8 cellular contexts compared by ENCODE assay signal in the genomic region with DNA sequence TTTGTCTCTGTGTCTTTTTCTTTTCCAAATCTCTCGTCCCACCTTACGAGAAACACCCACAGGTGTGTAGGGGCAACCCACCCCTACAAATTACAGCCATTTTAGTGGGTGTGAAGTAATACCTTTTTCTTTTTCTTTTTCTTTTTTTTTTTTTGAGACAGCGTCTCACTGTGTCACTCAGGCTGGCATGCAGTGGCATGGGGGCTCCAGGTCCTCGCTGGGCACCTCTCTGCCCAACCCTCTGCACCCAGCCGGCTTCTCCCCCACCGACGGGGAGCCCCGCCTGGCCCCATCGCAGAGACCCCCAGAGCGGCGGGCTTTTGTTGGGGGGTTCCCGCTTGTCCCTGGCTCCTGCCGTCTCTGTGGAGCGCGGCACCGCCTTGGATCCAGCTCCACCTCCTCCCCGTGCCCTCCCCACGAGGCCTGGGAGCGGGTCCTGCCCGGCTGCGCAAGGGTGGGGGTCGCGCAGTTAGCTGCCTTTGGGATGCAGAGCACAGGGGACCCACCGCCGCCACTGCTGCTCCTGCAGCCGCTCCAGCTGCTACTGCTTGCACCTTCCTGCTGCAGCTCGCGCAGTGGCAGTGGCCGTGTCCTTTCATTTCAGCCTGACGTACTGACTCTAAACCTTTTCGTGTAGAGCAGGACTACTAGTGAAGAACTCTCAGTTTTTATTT. TPM values are rescaled to one million over a fixed set of nuclear protein-coding genes. Genes with fewer than 3 reads are reported as not detected.
A peak's percentile ranks its signal among the peaks of the same experiment; 100 is the strongest.
DNase-seq lines count a peak whose midpoint lies in the region; TF ChIP-seq lines count a peak whose summit lies in the region.

No MANE protein-coding gene starts in this region.

- H3K4me3 ChIP-seq in HEK293 (ENCODE audit: low read depth, low read length) = peak overlapping the region; percentile 48
- peak overlapping the region; percentile 72 for H3K4me3 ChIP-seq in coronary artery
- peak overlapping the region; percentile 25 for H3K4me3 ChIP-seq in mesodermal cell (ENCODE audit: extremely low read depth, insufficient read depth, low read length, poor library complexity, severe bottlenecking)
- peak overlapping the region; percentile 34 to 45 for H3K4me3 ChIP-seq in tibial artery

- no peaks in the 10 kb centered on the region for H3K9me3 ChIP-seq in HEK293 (ENCODE audit: control insufficient read depth, insufficient read depth, low read depth, low read length)
- peaks cover 14% of the 10 kb centered on the region for H3K9me3 ChIP-seq in mesodermal cell (ENCODE audit: control insufficient read depth, low read length)
- H3K9me3 ChIP-seq in tibial artery = peaks cover 5 to 17% (median 14%) of the 10 kb centered on the region in 3 donors

- peaks cover 32% of the 10 kb centered on the region for H3K9me3 Mint-ChIP-seq in T-helper 1 cell treated with Interleukin-12 subunit alpha and Interleukin-12 subunit beta and Interleukin-4 antibody, amounts not matched to agents 30 μg/mL and 1 μg/mL, for 36 hours

- H3K27ac ChIP-seq in HEK293 (ENCODE audit: extremely low read depth, low read depth, low read length) = no peak overlapping the region
- no peak overlapping the region for H3K27ac ChIP-seq in coronary artery
- no peak overlapping the region for H3K27ac ChIP-seq in mesodermal cell (ENCODE audit: low read depth, low read length, severe bottlenecking)
- no peak overlapping the region for H3K27ac ChIP-seq in tibial artery

- CTCF ChIA-PET in HEK293 (lab: Yijun Ruan, JAX) = interaction anchor here (0.7 to 1.0 kb wide), 2 partner anchors 8 to 582 kb away, joined by 3 read pairs; no protein-coding TSS in a partner anchor

- POLR2A ChIA-PET in HEK293 (lab: Yijun Ruan, JAX) = interaction anchor here (0.6 kb wide), 1 partner anchor 22 kb away, joined by 3 read pairs; no protein-coding TSS in a partner anchor

- peaks cover 4% of the 10 kb centered on the region for H3K4me1 Mint-ChIP-seq in T-helper 1 cell treated with Interleukin-12 subunit alpha and Interleukin-12 subunit beta and Interleukin-4 antibody, amounts not matched to agents 30 μg/mL and 1 μg/mL, for 36 hours (ENCODE audit: low read depth)

- WGBS in mesodermal cell (ENCODE audit: insufficient coverage in 2 of 2), 2 experiments = 11 to 15% methylated on average over 21 to 26 of the region's 31 CpGs

- DNase-seq in DMS53 (lab: John Stamatoyannopoulos, UW) = peak; percentile 73
- DNase-seq in coronary artery (ENCODE audit: low spot score) = no peak
- DNase-seq in tibial artery = no peak
- no peak for DNase-seq in GM10266 (ENCODE audit: extremely low spot score)
- no peak for DNase-seq in DMS153 (lab: John Stamatoyannopoulos, UW)

- H3K4me3 Mint-ChIP-seq in T-helper 1 cell treated with Interleukin-12 subunit alpha and Interleukin-12 subunit beta and Interleukin-4 antibody, amounts not matched to agents 30 μg/mL and 1 μg/mL, for 36 hours = peak overlapping the region; percentile 48

- peaks cover 10% of the 10 kb centered on the region for H3K36me3 Mint-ChIP-seq in T-helper 1 cell treated with Interleukin-12 subunit alpha and Interleukin-12 subunit beta and Interleukin-4 antibody, amounts not matched to agents 30 μg/mL and 1 μg/mL, for 36 hours (ENCODE audit: low read depth)

- H3K4me1 ChIP-seq in HEK293 (ENCODE audit: control insufficient read depth, insufficient read depth, low read length) = no peaks in the 10 kb centered on the region
- H3K4me1 ChIP-seq in mesodermal cell (ENCODE audit: control insufficient read depth, insufficient read depth, low read length, poor library complexity, severe bottlenecking) = no peaks in the 10 kb centered on the region
- H3K4me1 ChIP-seq in tibial artery = peaks cover 0 to 6% (median 2%) of the 10 kb centered on the region in 4 donors

- intact Hi-C loops in tibial artery (cut with DNase I; ENCODE audit: low total_unique reads) = no loop called here

- TF ChIP-seq CTCF in HEK293 (tag by site-specific recombination; IDR thresholded peaks at IDR 0.05) = no peak
- no peak for TF ChIP-seq CTCF in coronary artery (IDR thresholded peaks at IDR 0.05)
- no peak for TF ChIP-seq CTCF in tibial artery (IDR thresholded peaks at IDR 0.05)
- TF ChIP-seq CTCF in GM10266 (IDR thresholded peaks at IDR 0.05; ENCODE audit: control insufficient read depth, insufficient read depth, low read depth, missing control alignments) = no peak

- peaks cover 0 to 11% of the 10 kb centered on the region in 2 donors for H3K27me3 ChIP-seq in tibial artery

- H3K27ac Mint-ChIP-seq in T-helper 1 cell treated with Interleukin-12 subunit alpha and Interleukin-12 subunit beta and Interleukin-4 antibody, amounts not matched to agents 30 μg/mL and 1 μg/mL, for 36 hours = no peak overlapping the region

- no peaks in the 10 kb centered on the region for H3K27me3 Mint-ChIP-seq in T-helper 1 cell treated with Interleukin-12 subunit alpha and Interleukin-12 subunit beta and Interleukin-4 antibody, amounts not matched to agents 30 μg/mL and 1 μg/mL, for 36 hours (ENCODE audit: low read depth)

- no peaks in the 10 kb centered on the region for H3K36me3 ChIP-seq in HEK293 (ENCODE audit: control insufficient read depth in 2 of 2, insufficient read depth in 1 of 2, low read length in 2 of 2)
- H3K36me3 ChIP-seq in mesodermal cell (ENCODE audit: control insufficient read depth, insufficient read depth, low read length) = no peaks in the 10 kb centered on the region
- H3K36me3 ChIP-seq in tibial artery = peaks cover 0 to 3% (median 0%) of the 10 kb centered on the region in 3 donors

TF ChIP-seq in HEK293, 187 proteins besides CTCF, POLR2A, EP300 and RAD21:
- TF ChIP-seq REPIN1 (tag by site-specific recombination; IDR thresholded peaks at IDR 0.05; ENCODE audit: low read depth) (no peak), ZNF544 (tag by site-specific recombination; IDR thresholded peaks at IDR 0.05) (no peak), ZNF585B (tag by site-specific recombination; IDR thresholded peaks at IDR 0.05) (no peak), ZFP37 (tag by site-specific recombination; IDR thresholded peaks at IDR 0.05) (no peak), ZNF391 (tag by site-specific recombination; IDR thresholded peaks at IDR 0.05; ENCODE audit: borderline replicate concordance, low read depth) (no peak), ZNF302 (tag by site-specific recombination; IDR thresholded peaks at IDR 0.05; ENCODE audit: low read depth) (no peak), ZNF623 (tag by site-specific recombination; IDR thresholded peaks at IDR 0.05) (no peak), ZNF571 (tag by site-specific recombination; IDR thresholded peaks at IDR 0.05) (no peak), ZNF10 (tag by site-specific recombination; IDR thresholded peaks at IDR 0.05) (no peak), ZNF830 (tag by site-specific recombination; IDR thresholded peaks at IDR 0.05; ENCODE audit: low read depth) (no peak), ZNF423 (tag by site-specific recombination; IDR thresholded peaks at IDR 0.05) (no peak), ZFP3 (tag by site-specific recombination; IDR thresholded peaks at IDR 0.05; ENCODE audit: low read depth) (no peak), ZNF701 (tag by site-specific recombination; IDR thresholded peaks at IDR 0.05) (no peak), KLF8 (tag by site-specific recombination; IDR thresholded peaks at IDR 0.05) (no peak)
- TF ChIP-seq, protein P1, sequence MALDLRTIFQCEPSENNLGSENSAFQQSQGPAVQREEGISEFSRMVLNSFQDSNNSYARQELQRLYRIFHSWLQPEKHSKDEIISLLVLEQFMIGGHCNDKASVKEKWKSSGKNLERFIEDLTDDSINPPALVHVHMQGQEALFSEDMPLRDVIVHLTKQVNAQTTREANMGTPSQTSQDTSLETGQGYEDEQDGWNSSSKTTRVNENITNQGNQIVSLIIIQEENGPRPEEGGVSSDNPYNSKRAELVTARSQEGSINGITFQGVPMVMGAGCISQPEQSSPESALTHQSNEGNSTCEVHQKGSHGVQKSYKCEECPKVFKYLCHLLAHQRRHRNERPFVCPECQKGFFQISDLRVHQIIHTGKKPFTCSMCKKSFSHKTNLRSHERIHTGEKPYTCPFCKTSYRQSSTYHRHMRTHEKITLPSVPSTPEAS (tag by site-specific recombination; IDR thresholded peaks at IDR 0.05) = no peak
- TF ChIP-seq, protein P2, sequence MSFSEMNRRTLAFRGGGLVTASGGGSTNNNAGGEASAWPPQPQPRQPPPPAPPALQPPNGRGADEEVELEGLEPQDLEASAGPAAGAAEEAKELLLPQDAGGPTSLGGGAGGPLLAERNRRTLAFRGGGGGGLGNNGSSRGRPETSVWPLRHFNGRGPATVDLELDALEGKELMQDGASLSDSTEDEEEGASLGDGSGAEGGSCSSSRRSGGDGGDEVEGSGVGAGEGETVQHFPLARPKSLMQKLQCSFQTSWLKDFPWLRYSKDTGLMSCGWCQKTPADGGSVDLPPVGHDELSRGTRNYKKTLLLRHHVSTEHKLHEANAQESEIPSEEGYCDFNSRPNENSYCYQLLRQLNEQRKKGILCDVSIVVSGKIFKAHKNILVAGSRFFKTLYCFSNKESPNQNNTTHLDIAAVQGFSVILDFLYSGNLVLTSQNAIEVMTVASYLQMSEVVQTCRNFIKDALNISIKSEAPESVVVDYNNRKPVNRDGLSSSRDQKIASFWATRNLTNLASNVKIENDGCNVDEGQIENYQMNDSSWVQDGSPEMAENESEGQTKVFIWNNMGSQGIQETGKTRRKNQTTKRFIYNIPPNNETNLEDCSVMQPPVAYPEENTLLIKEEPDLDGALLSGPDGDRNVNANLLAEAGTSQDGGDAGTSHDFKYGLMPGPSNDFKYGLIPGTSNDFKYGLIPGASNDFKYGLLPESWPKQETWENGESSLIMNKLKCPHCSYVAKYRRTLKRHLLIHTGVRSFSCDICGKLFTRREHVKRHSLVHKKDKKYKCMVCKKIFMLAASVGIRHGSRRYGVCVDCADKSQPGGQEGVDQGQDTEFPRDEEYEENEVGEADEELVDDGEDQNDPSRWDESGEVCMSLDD (tag by site-specific recombination; IDR thresholded peaks at IDR 0.05) = no peak

RNA-seq across cellular contexts. Expression of a gene that starts 10.9 kb away (rescaled TPM):
- 27.4 TPM for polyA plus RNA-seq in mesodermal cell (2013, experiment 1 of 2)
- 33.0 TPM for polyA plus RNA-seq in mesodermal cell (2013, experiment 2 of 2)

RNA-seq across cellular contexts. Expression of a gene that starts 15.8 kb away (rescaled TPM):
- polyA plus RNA-seq in mesodermal cell (2013, experiment 1 of 2) = 117 TPM
- polyA plus RNA-seq in mesodermal cell (2013, experiment 2 of 2) = 125 TPM
